7 cellular contexts compared by ENCODE assay signal in genomic region chr7:5477723-5478531, GRCh38. TPM values are rescaled to one million over a fixed set of nuclear protein-coding genes. Genes with fewer than 3 reads are reported as not detected.
DNase-seq lines count a peak whose midpoint lies in the region; ATAC-seq and TF ChIP-seq lines count a peak whose summit lies in the region.

No MANE protein-coding gene starts in this region.

- TF ChIP-seq CTCF in endothelial cell (IDR thresholded peaks at IDR 0.05; ENCODE audit: unreplicated experiment) (peak; percentile 38), neural crest cell (conservative IDR thresholded peaks at IDR 0.05) (peak; percentile 42)

- ATAC-seq in GM19395 (IDR thresholded peaks at IDR 0.05; ENCODE audit: unreplicated experiment) (peak; percentile 61), HG03280 (IDR thresholded peaks at IDR 0.05; ENCODE audit: unreplicated experiment) (no peak)

- peaks cover 3% of the 10 kb centered on the region for H3K27me3 Mint-ChIP-seq in endothelial cell (ENCODE audit: unreplicated experiment)
- H3K27me3 Mint-ChIP-seq in neural crest cell (ENCODE audit: low read depth): no peaks in the 10 kb centered on the region

- H3K4me3 Mint-ChIP-seq in endothelial cell (ENCODE audit: unreplicated experiment) (no peak overlapping the region), neural crest cell (no peak overlapping the region)

- H3K9me3 Mint-ChIP-seq in endothelial cell (ENCODE audit: unreplicated experiment) (no peaks in the 10 kb centered on the region), neural crest cell (no peaks in the 10 kb centered on the region)

- H3K4me1 Mint-ChIP-seq in endothelial cell (ENCODE audit: unreplicated experiment) (peaks cover 8% of the 10 kb centered on the region), neural crest cell (peaks cover 12% of the 10 kb centered on the region)

- H3K36me3 Mint-ChIP-seq in endothelial cell (ENCODE audit: low read depth, unreplicated experiment) (peaks cover 6% of the 10 kb centered on the region), neural crest cell (ENCODE audit: low read depth) (no peaks in the 10 kb centered on the region)

- peak; percentile 92 for DNase-seq in NCI-H82 (lab: John Stamatoyannopoulos, UW)
- DNase-seq in endothelial cell (ENCODE audit: low spot score): peak; percentile 53
- peak; percentile 23 for DNase-seq in neural crest cell (ENCODE audit: low read depth, low spot score)
- DNase-seq in T-helper 1 cell: no peak
- DNase-seq in stimulated activated CD4-positive, alpha-beta T cell treated with anti-CD3 and anti-CD28 coated beads, Interleukin-2, amount 100 ng/mL, for 48 hours: no peak

- H3K27ac Mint-ChIP-seq in endothelial cell (ENCODE audit: unreplicated experiment): no peak overlapping the region
- peak overlapping the region; percentile 88 for H3K27ac Mint-ChIP-seq in neural crest cell (ENCODE audit: unreplicated experiment)

RNA-seq across cellular contexts. Expression of gene FBXL18, which starts 35.7 kb away (rescaled TPM):
- 14.5 TPM for total RNA-seq in endothelial cell (ENCODE audit: unreplicated experiment)
- 18.7 and 19.3 TPM in 2 replicates for total RNA-seq in neural crest cell

RNA-seq across cellular contexts. Expression of gene ACTB, which starts 52.5 kb away (rescaled TPM):
- total RNA-seq in endothelial cell (ENCODE audit: unreplicated experiment) (5,848 TPM), neural crest cell (4,381 and 4,551 TPM in 2 replicates)

RNA-seq across cellular contexts. Expression of gene TNRC18, which starts 54.3 kb away (rescaled TPM):
- 91.8 TPM for total RNA-seq in endothelial cell (ENCODE audit: unreplicated experiment)
- 68.0 and 69.8 TPM in 2 replicates for total RNA-seq in neural crest cell

Comparison
In these comparisons a context has a peak if more than half of its experiments do, and no peak if none do; other contexts are left out.
1. DNase-seq: peak in NCI-H82 (single experiment), endothelial cell (single experiment) and neural crest cell (single experiment); none in T-helper 1 cell (0 of 5) and stimulated activated CD4-positive, alpha-beta T cell treated with anti-CD3 and anti-CD28 coated beads, Interleukin-2, amount 100 ng/mL, for 48 hours (0 of 2).